Comparison of ENCODE assay signal across 1 cellular context in the genomic region with DNA sequence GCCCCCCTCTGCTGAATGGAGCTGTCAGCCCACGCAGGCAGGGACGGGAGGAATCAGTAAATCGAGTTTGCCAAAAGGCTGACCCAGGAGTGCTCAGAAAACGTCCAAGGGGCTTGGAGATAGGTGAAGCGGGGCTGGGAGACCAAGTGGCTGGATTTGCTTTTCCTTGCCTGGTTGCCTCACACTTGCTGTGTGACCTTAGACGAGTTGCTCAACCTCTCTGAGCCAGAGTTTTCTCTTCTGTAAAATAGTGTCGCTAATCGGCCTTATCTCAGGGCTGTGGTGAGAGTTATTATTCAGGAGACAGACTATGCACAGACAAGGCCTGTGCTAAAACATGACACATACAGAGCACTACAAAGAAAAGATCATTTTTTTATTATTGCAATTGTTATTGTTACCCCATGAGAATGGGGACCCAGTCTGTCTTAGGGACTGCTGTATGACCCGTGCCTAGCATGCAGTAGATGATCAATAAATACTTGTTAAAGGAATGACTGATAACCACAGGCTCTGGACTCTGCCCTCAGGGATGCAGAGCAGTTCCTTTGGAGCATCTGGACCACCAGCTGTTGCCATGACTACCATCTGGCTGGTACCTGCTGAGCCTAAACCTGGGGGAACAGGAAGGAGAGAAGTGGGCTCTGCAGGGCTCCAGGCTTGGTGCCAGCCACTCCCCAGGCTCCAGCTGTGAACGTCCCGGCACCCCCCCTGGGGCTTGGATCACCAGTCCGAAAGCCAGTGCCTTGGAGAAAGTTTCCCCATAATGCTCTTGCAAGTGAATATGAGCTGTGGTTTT.
TF ChIP-seq lines count a peak whose summit lies in the region.

No MANE protein-coding gene starts in this region.

TF ChIP-seq in K562, 482 proteins besides CTCF, POLR2A, EP300 and RAD21 (continued from another document):
- TF ChIP-seq, protein P1, sequence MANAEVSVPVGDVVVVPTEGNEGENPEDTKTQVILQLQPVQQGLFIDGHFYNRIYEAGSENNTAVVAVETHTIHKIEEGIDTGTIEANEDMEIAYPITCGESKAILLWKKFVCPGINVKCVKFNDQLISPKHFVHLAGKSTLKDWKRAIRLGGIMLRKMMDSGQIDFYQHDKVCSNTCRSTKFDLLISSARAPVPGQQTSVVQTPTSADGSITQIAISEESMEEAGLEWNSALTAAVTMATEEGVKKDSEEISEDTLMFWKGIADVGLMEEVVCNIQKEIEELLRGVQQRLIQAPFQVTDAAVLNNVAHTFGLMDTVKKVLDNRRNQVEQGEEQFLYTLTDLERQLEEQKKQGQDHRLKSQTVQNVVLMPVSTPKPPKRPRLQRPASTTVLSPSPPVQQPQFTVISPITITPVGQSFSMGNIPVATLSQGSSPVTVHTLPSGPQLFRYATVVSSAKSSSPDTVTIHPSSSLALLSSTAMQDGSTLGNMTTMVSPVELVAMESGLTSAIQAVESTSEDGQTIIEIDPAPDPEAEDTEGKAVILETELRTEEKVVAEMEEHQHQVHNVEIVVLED (CRISPR knock-in tag; IDR thresholded peaks at IDR 0.05): no peak
- TF ChIP-seq MYBL2 (IDR thresholded peaks at IDR 0.05; ENCODE audit: low read depth): no peak
- TF ChIP-seq MYBL2 (CRISPR knock-in tag; IDR thresholded peaks at IDR 0.05; ENCODE audit: borderline replicate concordance): no peak
- TF ChIP-seq CHD4 (IDR thresholded peaks at IDR 0.05; ENCODE audit: insufficient read depth, insufficient replicate concordance, low read depth, low read length, poor library complexity, severe bottlenecking): peak; percentile 90
- no peak for TF ChIP-seq SUPT5H (IDR thresholded peaks at IDR 0.05)
